6 cellular contexts compared by ENCODE assay signal in the genomic region with DNA sequence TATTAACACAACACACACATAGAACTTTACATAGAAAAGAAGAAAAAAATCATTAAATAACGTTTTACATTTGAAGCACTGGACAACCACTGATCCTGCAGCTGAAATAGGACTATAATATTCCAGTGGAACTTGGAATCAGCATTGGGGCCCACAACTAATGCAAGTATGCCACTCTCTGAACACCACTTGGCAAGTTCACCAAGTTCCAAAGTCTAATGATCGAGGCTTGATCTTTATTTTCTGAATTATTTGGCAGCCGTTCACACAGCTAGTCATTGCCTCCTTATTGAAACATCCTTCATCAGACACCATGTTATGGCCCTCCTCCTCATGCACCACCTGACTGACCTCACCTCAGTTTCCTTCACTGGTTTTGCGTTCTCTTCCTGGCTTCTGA.
"Had no signal": no experiment of that assay in that cellular context is flagged by ENCODE, and none has a peak within 500 bp of the region (broad histone marks: within the 10 kb centered on the region; RNA-seq: fewer than 3 reads in every experiment).

No MANE protein-coding gene starts in this region.

- H3K4me3 ChIP-seq: K562 had no signal

- H3K27ac ChIP-seq: HL-60 had no signal

- FAIRE-seq: HTR-8/SVneo, K562 had no signal

- DNase-seq: IMR-90, KBM-7, KG1 had no signal
